In the genomic region with DNA sequence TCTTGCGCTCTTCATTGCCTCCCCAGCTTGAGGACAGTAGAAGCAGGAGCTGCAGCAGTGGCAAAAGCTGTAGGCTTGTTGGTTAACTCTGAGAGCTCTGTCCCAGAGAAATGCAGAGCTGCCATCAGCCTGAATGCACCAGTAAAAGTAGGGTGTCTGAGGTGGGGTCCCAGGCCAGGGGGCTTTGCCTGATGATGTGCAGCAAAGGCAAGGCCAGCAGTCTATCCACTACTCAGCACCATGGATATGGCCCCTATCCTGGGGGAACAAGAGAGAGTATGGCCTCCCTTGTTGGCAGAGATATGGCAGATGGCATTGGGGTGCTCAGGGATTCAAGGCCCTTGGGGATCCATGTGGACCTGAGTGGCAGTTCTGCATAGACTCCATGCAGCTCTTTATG, we compare ENCODE assay signal across 28 cellular contexts.
"Had no signal": no experiment of that assay in that cellular context is flagged by ENCODE, and none has a peak within 500 bp of the region (broad histone marks: within the 10 kb centered on the region; RNA-seq: fewer than 3 reads in every experiment).

No MANE protein-coding gene starts in this region.

- H3K27me3 ChIP-seq: stomach, suprapubic skin, testis, thyroid gland, tibial artery, tibial nerve, transverse colon, upper lobe of left lung, upper lobe of right lung, uterus, vagina had no signal

- H3K4me3 ChIP-seq: stomach, suprapubic skin, testis, thoracic aorta, thyroid gland, tibial artery, tibial nerve, transverse colon, upper lobe of left lung, upper lobe of right lung, uterus, vagina had no signal

- DNase-seq: stimulated activated CD4-positive, alpha-beta T cell treated with anti-CD3 and anti-CD28 coated beads, Interleukin-2, amount 100 ng/mL, for 48 hours; stimulated activated CD4-positive, alpha-beta T cell treated with anti-CD3 and anti-CD28 coated beads, Interleukin-4, amount 100 ng/mL, for 1 hour; stimulated activated CD4-positive, alpha-beta T cell treated with anti-CD3 and anti-CD28 coated beads, Interleukin-4, amount 100 ng/mL, for 24 hours; stimulated activated CD4-positive, alpha-beta T cell treated with anti-CD3 and anti-CD28 coated beads, Interleukin-4, amount 100 ng/mL, for 4 hours; stimulated activated CD8-positive, alpha-beta memory T cell treated with anti-CD3 and anti-CD28 coated beads, Interleukin-4, amount 100 ng/mL, for 48 hours; stimulated activated naive B cell treated with anti-CD40 and anti-IgM and Interleukin-4, amounts not matched to agents 10 μg/mL and 1 μg/mL and 100 μg/mL, for 72 hours; stimulated activated naive CD4-positive, alpha-beta T cell; stimulated activated naive CD4-positive, alpha-beta T cell treated with Interleukin-2 at 50 U/mL for 16 hours; stimulated activated naive CD8-positive, alpha-beta T cell treated with anti-CD3 and anti-CD28 coated beads, Interleukin-15, amount 100 ng/mL, for 72 hours; stimulated activated naive CD8-positive, alpha-beta T cell treated with anti-CD3 and anti-CD28 coated beads, Interleukin-15, Interleukin-2, amounts not matched to agents 100 U/mL and 50 U/mL, for 24 hours; stomach; substantia nigra; testis; thyroid gland; tibial artery; transverse colon; trophoblast cell; upper lobe of left lung; upper lobe of right lung; uterus had no signal

- H3K9me3 Mint-ChIP-seq: stimulated activated naive CD8-positive, alpha-beta T cell treated with anti-CD3 and anti-CD28 coated beads, Interleukin-15, Interleukin-2, amounts not matched to agents 100 ng/mL and 50 ng/mL, for 24 hours had no signal

- H3K27ac ChIP-seq: stomach, suprapubic skin, testis, thoracic aorta, thyroid gland, tibial artery, tibial nerve, transverse colon, upper lobe of left lung, upper lobe of right lung, uterus, vagina had no signal

- H3K27ac Mint-ChIP-seq: stimulated activated effector memory CD8-positive, alpha-beta T cell treated with anti-CD3 and anti-CD28 coated beads, Interleukin-12 subunit alpha, Interleukin-12 subunit beta, amount 100 ng/mL, for 72 hours; stimulated activated memory B cell treated with anti-CD40 and anti-IgM and Interleukin-4, amounts not matched to agents 10 μg/mL and 1 μg/mL and 100 μg/mL, for 72 hours; stimulated activated naive B cell treated with anti-CD40 and anti-IgM and Interleukin-4, amounts not matched to agents 10 μg/mL and 1 μg/mL and 100 μg/mL, for 72 hours; stimulated activated naive CD8-positive, alpha-beta T cell treated with anti-CD3 and anti-CD28 coated beads, Interleukin-15, amount 100 ng/mL, for 72 hours; stimulated activated naive CD8-positive, alpha-beta T cell treated with anti-CD3 and anti-CD28 coated beads, Interleukin-15, Interleukin-2, amounts not matched to agents 100 ng/mL and 50 ng/mL, for 24 hours; type B pancreatic cell had no signal

- H3K36me3 ChIP-seq: stomach, suprapubic skin, thoracic aorta, thyroid gland, tibial artery, tibial nerve, transverse colon, upper lobe of left lung, upper lobe of right lung, uterus, vagina had no signal

- H3K27me3 Mint-ChIP-seq: stimulated activated memory B cell treated with anti-CD40 and anti-IgM and Interleukin-4, amounts not matched to agents 10 μg/mL and 1 μg/mL and 100 μg/mL, for 72 hours; stimulated activated naive B cell treated with anti-CD40 and anti-IgM and Interleukin-4, amounts not matched to agents 10 μg/mL and 1 μg/mL and 100 μg/mL, for 72 hours; stimulated activated naive CD8-positive, alpha-beta T cell treated with anti-CD3 and anti-CD28 coated beads, Interleukin-15, amount 100 ng/mL, for 72 hours; stimulated activated naive CD8-positive, alpha-beta T cell treated with anti-CD3 and anti-CD28 coated beads, Interleukin-15, Interleukin-2, amounts not matched to agents 100 ng/mL and 50 ng/mL, for 24 hours; type B pancreatic cell had no signal

- H3K4me1 Mint-ChIP-seq: stimulated activated effector memory CD8-positive, alpha-beta T cell treated with anti-CD3 and anti-CD28 coated beads, Interleukin-12 subunit alpha, Interleukin-12 subunit beta, amount 100 ng/mL, for 72 hours; stimulated activated memory B cell treated with anti-CD40 and anti-IgM and Interleukin-4, amounts not matched to agents 10 μg/mL and 1 μg/mL and 100 μg/mL, for 72 hours; stimulated activated naive B cell treated with anti-CD40 and anti-IgM and Interleukin-4, amounts not matched to agents 10 μg/mL and 1 μg/mL and 100 μg/mL, for 72 hours; stimulated activated naive CD8-positive, alpha-beta T cell treated with anti-CD3 and anti-CD28 coated beads, Interleukin-15, amount 100 ng/mL, for 72 hours had no signal

- H3K4me3 Mint-ChIP-seq: stimulated activated effector memory CD8-positive, alpha-beta T cell treated with anti-CD3 and anti-CD28 coated beads, Interleukin-12 subunit alpha, Interleukin-12 subunit beta, amount 100 ng/mL, for 72 hours; stimulated activated memory B cell treated with anti-CD40 and anti-IgM and Interleukin-4, amounts not matched to agents 10 μg/mL and 1 μg/mL and 100 μg/mL, for 72 hours; stimulated activated naive B cell treated with anti-CD40 and anti-IgM and Interleukin-4, amounts not matched to agents 10 μg/mL and 1 μg/mL and 100 μg/mL, for 72 hours; stimulated activated naive CD8-positive, alpha-beta T cell treated with anti-CD3 and anti-CD28 coated beads, Interleukin-15, amount 100 ng/mL, for 72 hours; stimulated activated naive CD8-positive, alpha-beta T cell treated with anti-CD3 and anti-CD28 coated beads, Interleukin-15, Interleukin-2, amounts not matched to agents 100 ng/mL and 50 ng/mL, for 24 hours; type B pancreatic cell had no signal

- ATAC-seq: stimulated activated effector memory CD8-positive, alpha-beta T cell treated with anti-CD3 and anti-CD28 coated beads, Interleukin-12 subunit alpha, Interleukin-12 subunit beta, amount 100 ng/mL, for 72 hours; stimulated activated memory B cell treated with anti-CD40 and anti-IgM and Interleukin-4, amounts not matched to agents 10 μg/mL and 1 μg/mL and 100 μg/mL, for 72 hours; stimulated activated naive B cell treated with anti-CD40 and anti-IgM and Interleukin-4, amounts not matched to agents 10 μg/mL and 1 μg/mL and 100 μg/mL, for 72 hours; stimulated activated naive CD8-positive, alpha-beta T cell treated with anti-CD3 and anti-CD28 coated beads, Interleukin-15, amount 100 ng/mL, for 72 hours; stimulated activated naive CD8-positive, alpha-beta T cell treated with anti-CD3 and anti-CD28 coated beads, Interleukin-15, Interleukin-2, amounts not matched to agents 100 U/mL and 50 U/mL, for 24 hours; upper lobe of right lung had no signal

- H3K36me3 Mint-ChIP-seq: stimulated activated effector memory CD8-positive, alpha-beta T cell treated with anti-CD3 and anti-CD28 coated beads, Interleukin-12 subunit alpha, Interleukin-12 subunit beta, amount 100 ng/mL, for 72 hours; stimulated activated memory B cell treated with anti-CD40 and anti-IgM and Interleukin-4, amounts not matched to agents 10 μg/mL and 1 μg/mL and 100 μg/mL, for 72 hours; stimulated activated naive B cell treated with anti-CD40 and anti-IgM and Interleukin-4, amounts not matched to agents 10 μg/mL and 1 μg/mL and 100 μg/mL, for 72 hours; type B pancreatic cell had no signal

- H3K9me3 ChIP-seq: suprapubic skin, testis, thoracic aorta, thyroid gland, tibial artery, tibial nerve, transverse colon, upper lobe of left lung, upper lobe of right lung, uterus, vagina had no signal

- H3K4me1 ChIP-seq: stomach, suprapubic skin, testis, thyroid gland, tibial artery, tibial nerve, transverse colon, upper lobe of left lung, upper lobe of right lung, uterus, vagina had no signal
